ENCODE assay signal across 20 cellular contexts in the genomic region with DNA sequence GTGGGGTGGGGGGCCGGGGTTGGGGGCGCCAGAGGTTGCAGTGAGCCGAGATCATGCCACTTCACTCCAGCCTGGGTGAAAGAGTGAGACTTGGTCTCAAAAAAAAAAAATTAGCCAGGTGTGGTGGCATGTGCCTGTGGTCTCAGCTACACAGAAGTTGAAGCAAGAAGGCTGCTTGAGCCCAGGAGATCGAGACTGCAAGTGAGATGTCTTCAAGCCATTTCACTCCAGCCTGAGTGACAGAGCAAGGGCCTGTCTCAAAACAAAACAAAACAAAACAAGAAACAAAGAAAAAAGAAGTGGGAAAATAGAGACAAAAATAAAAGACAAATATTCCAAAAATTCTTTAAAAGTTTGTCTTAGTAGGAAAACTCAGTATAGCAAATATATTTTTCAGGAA.
DNase-seq lines count a peak whose midpoint lies in the region; ATAC-seq and TF ChIP-seq lines count a peak whose summit lies in the region.
"Had no signal": no experiment of that assay in that cellular context is flagged by ENCODE, and none has a peak within 500 bp of the region (broad histone marks: within the 10 kb centered on the region; RNA-seq: fewer than 3 reads in every experiment).

No MANE protein-coding gene starts in this region.

- no peak overlapping the region for H3K27ac ChIP-seq in BLaER1
- no peak overlapping the region for H3K27ac ChIP-seq in DND-41 (ENCODE audit: low read length)
- no peak overlapping the region for H3K27ac ChIP-seq in lower lobe of right lung
- no peak overlapping the region for H3K27ac ChIP-seq in brain microvascular endothelial cell
- H3K27ac ChIP-seq: ovary, PC-9 had no signal

- peaks cover 11% of the 10 kb centered on the region for H3K79me2 ChIP-seq in DND-41 (ENCODE audit: insufficient read depth, low read length)

- H3K27me3 ChIP-seq in BLaER1 (no peaks in the 10 kb centered on the region), DND-41 (ENCODE audit: insufficient read depth, low read length, poor library complexity) (no peaks in the 10 kb centered on the region), lower lobe of right lung (ENCODE audit: low read depth) (no peaks in the 10 kb centered on the region), brain microvascular endothelial cell (replicated peaks) (no peaks in the 10 kb centered on the region)
- H3K27me3 ChIP-seq: ovary had no signal

- H3K4me1 Mint-ChIP-seq in T-helper 17 cell, result peaks cover 21% of the 10 kb centered on the region

- H3K9ac ChIP-seq in BLaER1, result no peak overlapping the region
- H3K9ac ChIP-seq in DND-41 (ENCODE audit: low read depth, low read length), result no peak overlapping the region

- peak overlapping the region; percentile 81 for H3K4me2 ChIP-seq in BLaER1
- no peak overlapping the region for H3K4me2 ChIP-seq in DND-41 (ENCODE audit: insufficient read depth, low read length)
- H3K4me2 ChIP-seq: PC-9 had no signal

- H3K9me3 ChIP-seq in BLaER1, result no peaks in the 10 kb centered on the region
- H3K9me3 ChIP-seq in DND-41 (ENCODE audit: insufficient read depth, low read length, severe bottlenecking), result no peaks in the 10 kb centered on the region
- no peaks in the 10 kb centered on the region for H3K9me3 ChIP-seq in T-helper 17 cell (ENCODE audit: control insufficient read depth, low read length, poor library complexity, severe bottlenecking)
- no peaks in the 10 kb centered on the region for H3K9me3 ChIP-seq in lower lobe of right lung
- H3K9me3 ChIP-seq: ovary had no signal

- H4K20me1 ChIP-seq in BLaER1 (peaks cover 49% of the 10 kb centered on the region), DND-41 (ENCODE audit: insufficient read depth, low read length) (peaks cover 44% of the 10 kb centered on the region)

- in situ Hi-C loops in brain microvascular endothelial cell (cut with HindIII; ENCODE audit: low pct_ligation_motif_present, low sequenced_read_pairs), result no loop called here

- H3K36me3 Mint-ChIP-seq in T-helper 17 cell (ENCODE audit: low read depth), result peaks cover 3% of the 10 kb centered on the region
- H3K36me3 Mint-ChIP-seq: mesothelial cell of epicardium, type B pancreatic cell had no signal

- no peak for ATAC-seq in DND-41 (ENCODE audit: insufficient read depth, low read depth)
- ATAC-seq in T-helper 17 cell, result no peak
- ATAC-seq in lower lobe of right lung, result no peak
- no peak for ATAC-seq in GM19397 (IDR thresholded peaks at IDR 0.05; ENCODE audit: unreplicated experiment)
- no peak for ATAC-seq in HG03159 (IDR thresholded peaks at IDR 0.05; ENCODE audit: unreplicated experiment)
- ATAC-seq: activated CD4-positive, CD25-positive, alpha-beta regulatory T cell treated with anti-CD3 and anti-CD28 coated beads, Interleukin-2, amount 50 U/mL, for 24 hours; HepG2 had no signal

- peaks cover 39% of the 10 kb centered on the region for H3K4me1 ChIP-seq in BLaER1
- H3K4me1 ChIP-seq in DND-41 (ENCODE audit: insufficient read depth, low read length), result peaks cover 28% of the 10 kb centered on the region
- H3K4me1 ChIP-seq in lower lobe of right lung, result peaks cover 29% of the 10 kb centered on the region

- H3K27me3 Mint-ChIP-seq in T-helper 17 cell, result no peaks in the 10 kb centered on the region

- peak overlapping the region; percentile 82 for H3K27ac Mint-ChIP-seq in T-helper 17 cell
- H3K27ac Mint-ChIP-seq: mesothelial cell of epicardium, type B pancreatic cell had no signal

- intact Hi-C loops in lower lobe of right lung (cut with DNase I), result no loop called here

- H3K36me3 ChIP-seq in BLaER1 (peaks cover 29% of the 10 kb centered on the region), DND-41 (ENCODE audit: insufficient read depth, low read length) (peaks cover 13% of the 10 kb centered on the region), lower lobe of right lung (peaks cover 27% of the 10 kb centered on the region), brain microvascular endothelial cell (replicated peaks) (no peaks in the 10 kb centered on the region)
- H3K36me3 ChIP-seq: ovary had no signal

- DNase-seq in DND-41, result peak; percentile 31
- DNase-seq in T-helper 17 cell, result no peak
- DNase-seq in lower lobe of right lung, result no peak
- no peak for DNase-seq in brain microvascular endothelial cell
- no peak for DNase-seq in NCI-H526 (lab: John Stamatoyannopoulos, UW)
- DNase-seq: activated naive CD4-positive, alpha-beta T cell treated with Interleukin-2 at 50 U/mL for 16 hours; cerebellar nuclear complex; GOT3; NCI-H1105 treated with DMSO at 0.1 percent for 48 hours; NCI-H345; ovary; PC-9; SW 1271 had no signal

- H3K4me3 ChIP-seq in BLaER1, result no peak overlapping the region
- H3K4me3 ChIP-seq in DND-41 (ENCODE audit: low read depth in 1 of 2, low read length in 2 of 2), result no peak overlapping the region
- H3K4me3 ChIP-seq in lower lobe of right lung, result peak overlapping the region; percentile 92
- no peak overlapping the region for H3K4me3 ChIP-seq in brain microvascular endothelial cell (ENCODE audit: low read depth, low read length)
- H3K4me3 ChIP-seq: ovary, PC-9 had no signal

- H2AFZ ChIP-seq in DND-41 (ENCODE audit: low read depth, low read length), result no peak overlapping the region
- H2AFZ ChIP-seq: PC-9 had no signal

- TF ChIP-seq CTCF in DND-41 (IDR thresholded peaks at IDR 0.05; ENCODE audit: borderline replicate concordance, extremely low read depth, low read length, poor library complexity, severe bottlenecking) (no peak), lower lobe of right lung (IDR thresholded peaks at IDR 0.05) (no peak), brain microvascular endothelial cell (IDR thresholded peaks at IDR 0.05; ENCODE audit: low read depth, low read length, missing control alignments) (no peak)

- peak overlapping the region; percentile 71 for H3K4me3 Mint-ChIP-seq in T-helper 17 cell
- H3K4me3 Mint-ChIP-seq: mesothelial cell of epicardium, type B pancreatic cell had no signal
